In the genomic region with DNA sequence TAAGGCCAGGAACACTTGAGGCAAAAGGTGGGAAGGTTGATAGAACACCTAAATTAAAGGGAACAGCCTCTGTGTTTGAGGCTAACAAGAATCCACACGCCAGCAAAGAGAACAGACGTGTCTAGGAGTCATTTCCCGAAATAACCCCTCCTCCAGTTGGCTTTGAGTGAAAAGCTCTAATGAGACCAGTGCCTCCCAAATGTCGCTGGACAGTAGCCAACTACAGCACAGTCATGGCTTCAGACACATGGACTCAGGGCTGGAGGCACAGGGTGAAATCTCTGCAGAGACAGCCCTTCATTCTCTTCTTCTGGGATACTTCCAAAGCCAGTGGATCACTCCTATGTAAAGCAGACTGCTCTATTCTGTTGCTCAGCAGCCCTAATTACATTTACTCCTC, we compare ENCODE assay signal across 9 cellular contexts. TPM values are rescaled to one million over a fixed set of nuclear protein-coding genes. Genes with fewer than 3 reads are reported as not detected.
DNase-seq lines count a peak whose midpoint lies in the region; ATAC-seq and TF ChIP-seq lines count a peak whose summit lies in the region.
"Had no signal": no experiment of that assay in that cellular context is flagged by ENCODE, and none has a peak within 500 bp of the region (broad histone marks: within the 10 kb centered on the region; RNA-seq: fewer than 3 reads in every experiment).

No MANE protein-coding gene starts in this region.

- H3K27ac ChIP-seq in adrenal gland (no peak overlapping the region), cardiac muscle cell (no peak overlapping the region)

- H3K36me3 ChIP-seq in adrenal gland (replicated peaks in 1 of 2), result no peaks in the 10 kb centered on the region
- no peaks in the 10 kb centered on the region for H3K36me3 ChIP-seq in cardiac muscle cell

- DNase-seq in HFF-Myc (ENCODE audit: extremely low read depth, low read depth) (peak; percentile 60), adrenal gland (peak in 6 of 7 donors; percentile 59 to 76 (median 66)), cardiac muscle cell (ENCODE audit: low read depth in 1 of 2, low spot score in 1 of 2) (peak; percentile 61 to 95), sciatic nerve (ENCODE audit: low spot score) (peak; percentile 75)
- no peak for DNase-seq in activated CD8-positive, alpha-beta memory T cell treated with anti-CD3 and anti-CD28 coated beads for 24 hours
- no peak for DNase-seq in stimulated activated CD4-positive, alpha-beta T cell treated with anti-CD3 and anti-CD28 coated beads, Interleukin-12 subunit alpha, Interleukin-12 subunit beta, amount 100 ng/mL, for 4 hours
- DNase-seq: activated B cell treated with CpG ODN at 0.5 μM for 24 hours had no signal

- H3K9me3 ChIP-seq in adrenal gland (replicated peaks in 1 of 3) (no peaks in the 10 kb centered on the region), cardiac muscle cell (ENCODE audit: low read depth) (no peaks in the 10 kb centered on the region)

- no peak for TF ChIP-seq CTCF in HFF-Myc (IDR thresholded peaks at IDR 0.05; ENCODE audit: low read depth, low read length, missing control alignments)
- TF ChIP-seq CTCF in adrenal gland (IDR thresholded peaks at IDR 0.05), result no peak
- no peak for TF ChIP-seq CTCF in cardiac muscle cell (IDR thresholded peaks at IDR 0.05; ENCODE audit: low read depth, low read length)

- intact Hi-C loops in adrenal gland (cut with DNase I), result no loop called here
- intact Hi-C loops in sciatic nerve (cut with DNase I), result no loop called here

- H3K4me1 ChIP-seq in adrenal gland (replicated peaks in 1 of 2), result no peaks in the 10 kb centered on the region
- H3K4me1 ChIP-seq in cardiac muscle cell (ENCODE audit: low read depth), result no peaks in the 10 kb centered on the region

- no peak for TF ChIP-seq POLR2A in adrenal gland (IDR thresholded peaks at IDR 0.05)

- H3K27me3 ChIP-seq in adrenal gland (no peaks in the 10 kb centered on the region), cardiac muscle cell (no peaks in the 10 kb centered on the region)

- H3K4me3 ChIP-seq in HFF-Myc (replicated peaks; ENCODE audit: low read depth, low read length) (no peak overlapping the region), adrenal gland (no peak overlapping the region), cardiac muscle cell (no peak overlapping the region)

- ATAC-seq in sciatic nerve (peak; percentile 79), HG02870 (IDR thresholded peaks at IDR 0.05; ENCODE audit: unreplicated experiment) (no peak), GM21723 (IDR thresholded peaks at IDR 0.05; ENCODE audit: unreplicated experiment) (no peak)

- WGBS in adrenal gland, 4 donors, result 33 to 57% (median 52%) methylated on average over 4 of the region's 4 CpGs

RNA-seq across cellular contexts. Expression of a gene that starts 49.6 kb away (rescaled TPM):
- 10 to 100 TPM in 4 of 8 donors, 1 to 10 TPM in 4; 5.5 to 15.5 (median 9.3) TPM for total RNA-seq in adrenal gland
- polyA plus RNA-seq in adrenal gland, result 1 to 10 TPM; 2.2 to 3.8 (median 2.5) TPM
- total RNA-seq in cardiac muscle cell, result 11.7 and 13.0 TPM in 2 replicates
- polyA plus RNA-seq in cardiac muscle cell, result 8.5 and 13.4 TPM in 2 replicates
- 30.9 TPM for total RNA-seq in sciatic nerve
- total RNA-seq: activated B cell treated with CpG ODN at 0.5 μM for 24 hours had no signal

RNA-seq across cellular contexts. Expression of a gene that starts 50.0 kb away (rescaled TPM):
- total RNA-seq in adrenal gland, result 10 to 100 TPM; 32.5 to 91.3 (median 46.2) TPM
- 10 to 100 TPM; 18.1 to 41.5 (median 21.0) TPM for polyA plus RNA-seq in adrenal gland
- 51.7 and 77.3 TPM in 2 replicates for total RNA-seq in cardiac muscle cell
- 60.0 and 92.5 TPM in 2 replicates for polyA plus RNA-seq in cardiac muscle cell
- total RNA-seq in sciatic nerve, result 135 TPM

Comparison
In these comparisons a context has a peak if more than half of its experiments do, and no peak if none do; other contexts are left out.
1. DNase-seq: peak in HFF-Myc (single experiment), adrenal gland (6 of 7), cardiac muscle cell (2 of 2) and sciatic nerve (single experiment); none in activated CD8-positive, alpha-beta memory T cell treated with anti-CD3 and anti-CD28 coated beads for 24 hours (single experiment) and stimulated activated CD4-positive, alpha-beta T cell treated with anti-CD3 and anti-CD28 coated beads, Interleukin-12 subunit alpha, Interleukin-12 subunit beta, amount 100 ng/mL, for 4 hours (single experiment).